24 cellular contexts compared by ENCODE assay signal in genomic region chr7:123303926-123304325, GRCh38.
"Had no signal": no experiment of that assay in that cellular context is flagged by ENCODE, and none has a peak within 500 bp of the region (broad histone marks: within the 10 kb centered on the region; RNA-seq: fewer than 3 reads in every experiment).

No MANE protein-coding gene starts in this region.

- ATAC-seq: gastrocnemius medialis; heart right ventricle; left cardiac atrium; left lung; left ventricle myocardium superior; lower lobe of right lung; naive thymus-derived CD8-positive, alpha-beta T cell had no signal

- FAIRE-seq: colon, endothelial cell of umbilical vein, islet of Langerhans, keratinocyte had no signal

- DNase-seq: dermis blood vessel endothelial cell; dorsolateral prefrontal cortex; effector CD4-positive, alpha-beta T cell; effector memory CD4-positive, alpha-beta T cell; esophagus squamous epithelium; foreskin fibroblast; gastrocnemius medialis; glutamatergic neuron; head of caudate nucleus; heart right ventricle; hippocampal formation; immature natural killer cell; left cardiac atrium; left lung; left ventricle myocardium superior; lower lobe of right lung; mesendoderm; midbrain; naive B cell; naive thymus-derived CD8-positive, alpha-beta T cell had no signal
